In the genomic region with DNA sequence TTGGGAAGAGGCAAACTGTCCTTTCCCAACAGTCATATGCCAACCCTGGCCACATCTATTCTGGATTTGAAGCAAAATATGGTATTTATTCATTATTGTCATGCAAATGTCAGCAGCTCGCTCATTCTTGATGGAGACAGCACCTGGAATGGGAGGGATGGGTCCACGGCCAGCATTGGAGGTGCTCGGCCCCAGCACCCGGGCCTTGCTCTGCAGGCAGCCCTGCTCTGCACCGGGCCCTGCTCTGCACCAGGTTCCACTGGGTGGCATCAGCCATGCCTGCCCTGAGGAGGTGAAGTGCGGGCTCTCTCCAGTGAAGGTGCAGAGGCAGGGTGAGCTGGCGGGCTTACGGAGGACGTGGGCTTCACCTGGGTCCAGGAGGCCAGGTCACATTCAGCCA, we compare ENCODE assay signal across 31 cellular contexts. TPM values are rescaled to one million over a fixed set of nuclear protein-coding genes. Genes with fewer than 3 reads are reported as not detected.
DNase-seq lines count a peak whose midpoint lies in the region; ATAC-seq and TF ChIP-seq lines count a peak whose summit lies in the region.
"Had no signal": no experiment of that assay in that cellular context is flagged by ENCODE, and none has a peak within 500 bp of the region (broad histone marks: within the 10 kb centered on the region; RNA-seq: fewer than 3 reads in every experiment).

No MANE protein-coding gene starts in this region.

- peaks cover 5% of the 10 kb centered on the region for H3K36me3 Mint-ChIP-seq in WTC11
- no peaks in the 10 kb centered on the region for H3K36me3 Mint-ChIP-seq in naive thymus-derived CD4-positive, alpha-beta T cell
- peaks cover 4% of the 10 kb centered on the region for H3K36me3 Mint-ChIP-seq in type B pancreatic cell
- H3K36me3 Mint-ChIP-seq in CD14-positive monocyte, result no peaks in the 10 kb centered on the region
- H3K36me3 Mint-ChIP-seq: immature natural killer cell, naive B cell had no signal

- H3K9me3 ChIP-seq in left ventricle myocardium inferior (replicated peaks), result no peaks in the 10 kb centered on the region
- no peaks in the 10 kb centered on the region for H3K9me3 ChIP-seq in naive thymus-derived CD4-positive, alpha-beta T cell (ENCODE audit: control insufficient read depth in 2 of 3, low read length in 3 of 3)
- H3K9me3 ChIP-seq: MG63, pancreas, Peyer's patch, SJCRH30, spleen, vagina had no signal

- no peak overlapping the region for H3K4me3 ChIP-seq in left ventricle myocardium inferior
- no peak overlapping the region for H3K4me3 ChIP-seq in naive thymus-derived CD4-positive, alpha-beta T cell (ENCODE audit: low read length)
- H3K4me3 ChIP-seq: K562, MG63, pancreas, Peyer's patch, SJCRH30, spleen, vagina had no signal

- no peaks in the 10 kb centered on the region for H3K27me3 Mint-ChIP-seq in WTC11 (ENCODE audit: low read depth)
- H3K27me3 Mint-ChIP-seq in naive thymus-derived CD4-positive, alpha-beta T cell, result no peaks in the 10 kb centered on the region
- H3K27me3 Mint-ChIP-seq in type B pancreatic cell, result no peaks in the 10 kb centered on the region
- H3K27me3 Mint-ChIP-seq in CD14-positive monocyte (ENCODE audit: low read depth in 3 of 3), result peaks cover 3 to 17% (median 15%) of the 10 kb centered on the region in 3 donors

- CTCF ChIA-PET in WTC11 (lab: Charles Lee), result interaction anchor here (0.6 to 1.9 kb wide), 7 partner anchors 11 to 741 kb away, joined by 3 to 11 read pairs (median 3); no protein-coding TSS in a partner anchor
- CTCF ChIA-PET in naive thymus-derived CD4-positive, alpha-beta T cell (lab: Charles Lee), result no interaction called here

- TF ChIP-seq CTCF in left ventricle myocardium inferior (IDR thresholded peaks at IDR 0.05; ENCODE audit: borderline replicate concordance) (no peak), WTC11 (IDR thresholded peaks at IDR 0.05) (no peak), type B pancreatic cell (conservative IDR thresholded peaks at IDR 0.05) (no peak), CD14-positive monocyte (IDR thresholded peaks at IDR 0.05) (no peak)

- H3K4me1 Mint-ChIP-seq in WTC11, result peaks cover 67% of the 10 kb centered on the region
- peaks cover 39 to 83% (median 79%) of the 10 kb centered on the region in 7 donors for H3K4me1 Mint-ChIP-seq in naive thymus-derived CD4-positive, alpha-beta T cell
- peaks cover 61% of the 10 kb centered on the region for H3K4me1 Mint-ChIP-seq in type B pancreatic cell (ENCODE audit: unreplicated experiment)
- peaks cover 41% of the 10 kb centered on the region for H3K4me1 Mint-ChIP-seq in CD14-positive monocyte

- no peak for ATAC-seq in left ventricle myocardium superior
- ATAC-seq in WTC11, result no peak
- no peak for ATAC-seq in naive thymus-derived CD4-positive, alpha-beta T cell
- no peak for ATAC-seq in GM21576 (IDR thresholded peaks at IDR 0.05; ENCODE audit: unreplicated experiment)
- ATAC-seq: effector memory CD8-positive, alpha-beta T cell; esophagus mucosa; K562 had no signal

- intact Hi-C loops in left ventricle myocardium inferior (cut with micrococcal nuclease), result no loop called here
- intact Hi-C loops in left ventricle myocardium superior (cut with micrococcal nuclease), result no loop called here
- intact Hi-C loops in naive thymus-derived CD4-positive, alpha-beta T cell (cut with micrococcal nuclease), result loop anchor here in 1 of 2 donors (10.0 kb wide), 1 partner anchor 113 kb away; no protein-coding TSS in a partner anchor
- intact Hi-C loops in CD14-positive monocyte (cut with micrococcal nuclease), result no loop called here

- H3K27me3 ChIP-seq in left ventricle myocardium inferior (ENCODE audit: low read depth), result no peaks in the 10 kb centered on the region
- H3K27me3 ChIP-seq in naive thymus-derived CD4-positive, alpha-beta T cell (ENCODE audit: control insufficient read depth in 2 of 2, insufficient read depth in 2 of 2, low read length in 2 of 2), result no peaks in the 10 kb centered on the region
- H3K27me3 ChIP-seq: MG63, pancreas, Peyer's patch, SJCRH30, spleen, vagina had no signal

- peak overlapping the region; percentile 85 for H3K27ac ChIP-seq in left ventricle myocardium inferior (replicated peaks)
- H3K27ac ChIP-seq in naive thymus-derived CD4-positive, alpha-beta T cell (ENCODE audit: low read depth, low read length), result no peak overlapping the region
- H3K27ac ChIP-seq: SJCRH30, vagina had no signal

- H3K4me1 ChIP-seq in left ventricle myocardium inferior, result peaks cover 84% of the 10 kb centered on the region
- H3K4me1 ChIP-seq in naive thymus-derived CD4-positive, alpha-beta T cell (ENCODE audit: control insufficient read depth in 2 of 2, insufficient read depth in 2 of 2, low read length in 2 of 2), result peaks cover 20 to 69% of the 10 kb centered on the region in 2 donors

- no peak for DNase-seq in left ventricle myocardium inferior
- no peak for DNase-seq in left ventricle myocardium superior
- no peak for DNase-seq in WTC11 (ENCODE audit: low spot score)
- DNase-seq in naive thymus-derived CD4-positive, alpha-beta T cell, result no peak
- DNase-seq in type B pancreatic cell (ENCODE audit: extremely low spot score, unreplicated experiment), result no peak
- no peak for DNase-seq in NCI-H146 (lab: John Stamatoyannopoulos, UW)
- DNase-seq in CD14-positive monocyte (ENCODE audit: low spot score), result no peak
- DNase-seq: activated naive CD4-positive, alpha-beta T cell treated with Interleukin-2 at 50 U/mL for 16 hours; activated T-cell treated with anti-CD3 and anti-CD28 coated beads, Interleukin-2, amount 50 U/mL, for 4 hours; C1 segment of cervical spinal cord; caudate nucleus; cortex of kidney; effector memory CD8-positive, alpha-beta T cell; foreskin fibroblast; hippocampal formation; immature natural killer cell; mesendoderm; MG63; naive B cell; NCI-H1105 treated with DMSO at 0.1 percent for 48 hours; NCI-H2029; NCI-H226; pancreas; Peyer's patch; SJCRH30; spleen; stimulated activated CD4-positive, alpha-beta T cell treated with anti-CD3 and anti-CD28 coated beads, Interleukin-2, amount 100 ng/mL, for 48 hours had no signal

- H3K27ac Mint-ChIP-seq in WTC11 (peak overlapping the region; percentile 91), type B pancreatic cell (peak overlapping the region; percentile 94), CD14-positive monocyte (no peak overlapping the region)
- peak overlapping the region in 8 of 9 donors; percentile 44 to 94 (median 80) for H3K27ac Mint-ChIP-seq in naive thymus-derived CD4-positive, alpha-beta T cell

- H3K9me3 Mint-ChIP-seq in WTC11 (no peaks in the 10 kb centered on the region), type B pancreatic cell (no peaks in the 10 kb centered on the region), CD14-positive monocyte (peaks cover 0 to 3% (median 0%) of the 10 kb centered on the region in 7 donors)
- peaks cover 0 to 3% (median 0%) of the 10 kb centered on the region in 11 donors for H3K9me3 Mint-ChIP-seq in naive thymus-derived CD4-positive, alpha-beta T cell
- H3K9me3 Mint-ChIP-seq: activated T-cell treated with anti-CD3 and anti-CD28 coated beads, Interleukin-2, amount 50 U/mL, for 4 hours; effector memory CD8-positive, alpha-beta T cell; immature natural killer cell; naive B cell had no signal

- POLR2A ChIA-PET in WTC11 (lab: Charles Lee), result no interaction called here
- POLR2A ChIA-PET in naive thymus-derived CD4-positive, alpha-beta T cell (lab: Charles Lee), result interaction anchor here (0.8 kb wide), 1 partner anchor 42 kb away, joined by 3 read pairs; no protein-coding TSS in a partner anchor

- H3K4me3 Mint-ChIP-seq in WTC11 (no peak overlapping the region), type B pancreatic cell (no peak overlapping the region), CD14-positive monocyte (no peak overlapping the region)
- peak overlapping the region in 9 of 10 donors; percentile 9 to 81 (median 73) for H3K4me3 Mint-ChIP-seq in naive thymus-derived CD4-positive, alpha-beta T cell
- H3K4me3 Mint-ChIP-seq: naive B cell had no signal

- no peaks in the 10 kb centered on the region for H3K36me3 ChIP-seq in left ventricle myocardium inferior
- H3K36me3 ChIP-seq in naive thymus-derived CD4-positive, alpha-beta T cell (ENCODE audit: control insufficient read depth in 2 of 3, insufficient read depth in 3 of 3, low read length in 3 of 3), result no peaks in the 10 kb centered on the region
- H3K36me3 ChIP-seq: MG63, pancreas, Peyer's patch, spleen, vagina had no signal

TF ChIP-seq in WTC11, 78 proteins besides CTCF, POLR2A, EP300 and RAD21 (continues in another document):
- no peak for TF ChIP-seq KAT7 (CRISPR knock-in tag; IDR thresholded peaks at IDR 0.05; ENCODE audit: borderline replicate concordance)
- no peak for TF ChIP-seq NFYB (CRISPR knock-in tag; conservative IDR thresholded peaks at IDR 0.05; ENCODE audit: low read depth)
- TF ChIP-seq SMAD4 (CRISPR knock-in tag; IDR thresholded peaks at IDR 0.05), result no peak
- no peak for TF ChIP-seq NR2C2 (CRISPR knock-in tag; IDR thresholded peaks at IDR 0.05)
- TF ChIP-seq TEAD4 (CRISPR knock-in tag; IDR thresholded peaks at IDR 0.05), result no peak
- no peak for TF ChIP-seq ATF1 (CRISPR knock-in tag; IDR thresholded peaks at IDR 0.05)
- TF ChIP-seq CREB1 (CRISPR knock-in tag; IDR thresholded peaks at IDR 0.05), result no peak
- TF ChIP-seq, protein P1, sequence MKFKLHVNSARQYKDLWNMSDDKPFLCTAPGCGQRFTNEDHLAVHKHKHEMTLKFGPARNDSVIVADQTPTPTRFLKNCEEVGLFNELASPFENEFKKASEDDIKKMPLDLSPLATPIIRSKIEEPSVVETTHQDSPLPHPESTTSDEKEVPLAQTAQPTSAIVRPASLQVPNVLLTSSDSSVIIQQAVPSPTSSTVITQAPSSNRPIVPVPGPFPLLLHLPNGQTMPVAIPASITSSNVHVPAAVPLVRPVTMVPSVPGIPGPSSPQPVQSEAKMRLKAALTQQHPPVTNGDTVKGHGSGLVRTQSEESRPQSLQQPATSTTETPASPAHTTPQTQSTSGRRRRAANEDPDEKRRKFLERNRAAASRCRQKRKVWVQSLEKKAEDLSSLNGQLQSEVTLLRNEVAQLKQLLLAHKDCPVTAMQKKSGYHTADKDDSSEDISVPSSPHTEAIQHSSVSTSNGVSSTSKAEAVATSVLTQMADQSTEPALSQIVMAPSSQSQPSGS (CRISPR knock-in tag; IDR thresholded peaks at IDR 0.05; ENCODE audit: borderline replicate concordance, low read depth), result no peak
- no peak for TF ChIP-seq SOX15 (CRISPR knock-in tag; IDR thresholded peaks at IDR 0.05)

RNA-seq across cellular contexts. Expression of a gene that starts 19.8 kb away (rescaled TPM):
- total RNA-seq in left ventricle myocardium inferior, result 54.7 TPM
- total RNA-seq in left ventricle myocardium superior, result 64.8 TPM
- 41.6 to 48.8 TPM (median 41.9 TPM) in 3 replicates for total RNA-seq in WTC11 (2021)
- 10 to 100 TPM in 1 of 5 experiments, 1 to 10 TPM in 4; 1.4 to 29.9 (median 2.3) TPM for total RNA-seq in naive thymus-derived CD4-positive, alpha-beta T cell
- under 1 TPM; 0.35 to 0.99 TPM for polyA plus RNA-seq in naive thymus-derived CD4-positive, alpha-beta T cell
- total RNA-seq in type B pancreatic cell (ENCODE audit: low replicate concordance), result 64.9 and 65.0 TPM in 2 replicates
- under 1 TPM in 1 of 2 donors, not detected in 1; 0.23 TPM for polyA plus RNA-seq in CD14-positive monocyte

Comparison
In these comparisons a context has a peak if more than half of its experiments do, and no peak if none do; other contexts are left out.
1. H3K27ac Mint-ChIP-seq: peak in WTC11 (single experiment), naive thymus-derived CD4-positive, alpha-beta T cell (8 of 9) and type B pancreatic cell (single experiment); none in CD14-positive monocyte (0 of 7).
2. H3K4me3 Mint-ChIP-seq: peak in naive thymus-derived CD4-positive, alpha-beta T cell (9 of 10); none in WTC11 (single experiment), type B pancreatic cell (single experiment) and CD14-positive monocyte (0 of 2).